In the genomic region with DNA sequence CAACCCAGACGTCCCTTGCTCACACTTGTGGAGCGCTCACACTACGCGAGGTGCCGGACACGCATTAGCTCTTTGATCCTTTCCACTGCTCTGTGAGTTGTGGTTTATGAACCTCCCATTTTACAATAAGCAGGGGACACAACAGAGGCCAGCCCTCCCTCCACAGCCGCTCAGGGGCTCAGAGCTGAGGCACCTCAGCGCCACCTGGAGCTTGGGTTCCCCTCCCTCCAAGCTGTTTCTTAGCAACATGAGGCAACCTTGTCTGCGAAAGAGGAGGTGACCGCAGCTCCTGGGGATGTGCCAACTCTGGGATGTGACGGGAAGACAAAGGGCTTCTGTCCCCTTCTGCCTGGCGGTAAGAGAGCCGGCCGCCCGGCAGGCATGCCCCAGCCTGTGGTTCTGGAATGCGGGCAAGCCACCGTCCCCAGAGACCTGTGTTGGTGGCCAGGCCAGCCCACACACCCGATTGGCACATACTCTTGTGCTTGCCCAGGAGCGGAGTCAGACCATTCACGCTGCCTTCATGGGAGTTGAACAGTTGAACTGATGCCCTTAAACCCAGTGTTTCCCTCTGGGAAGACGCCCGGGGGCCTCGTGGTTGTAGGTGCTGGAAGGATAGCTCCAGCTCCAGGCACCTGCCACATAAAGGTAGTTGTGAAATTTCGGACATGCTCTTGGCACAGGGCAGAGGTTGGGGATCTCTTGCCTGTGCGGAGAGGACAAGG, we compare ENCODE assay signal across 1 cellular context.
TF ChIP-seq lines count a peak whose summit lies in the region.

No MANE protein-coding gene starts in this region.

TF ChIP-seq in HEK293, 187 proteins besides CTCF, POLR2A, EP300 and RAD21 (continued from another document and continues in another):
- TF ChIP-seq, protein P1, sequence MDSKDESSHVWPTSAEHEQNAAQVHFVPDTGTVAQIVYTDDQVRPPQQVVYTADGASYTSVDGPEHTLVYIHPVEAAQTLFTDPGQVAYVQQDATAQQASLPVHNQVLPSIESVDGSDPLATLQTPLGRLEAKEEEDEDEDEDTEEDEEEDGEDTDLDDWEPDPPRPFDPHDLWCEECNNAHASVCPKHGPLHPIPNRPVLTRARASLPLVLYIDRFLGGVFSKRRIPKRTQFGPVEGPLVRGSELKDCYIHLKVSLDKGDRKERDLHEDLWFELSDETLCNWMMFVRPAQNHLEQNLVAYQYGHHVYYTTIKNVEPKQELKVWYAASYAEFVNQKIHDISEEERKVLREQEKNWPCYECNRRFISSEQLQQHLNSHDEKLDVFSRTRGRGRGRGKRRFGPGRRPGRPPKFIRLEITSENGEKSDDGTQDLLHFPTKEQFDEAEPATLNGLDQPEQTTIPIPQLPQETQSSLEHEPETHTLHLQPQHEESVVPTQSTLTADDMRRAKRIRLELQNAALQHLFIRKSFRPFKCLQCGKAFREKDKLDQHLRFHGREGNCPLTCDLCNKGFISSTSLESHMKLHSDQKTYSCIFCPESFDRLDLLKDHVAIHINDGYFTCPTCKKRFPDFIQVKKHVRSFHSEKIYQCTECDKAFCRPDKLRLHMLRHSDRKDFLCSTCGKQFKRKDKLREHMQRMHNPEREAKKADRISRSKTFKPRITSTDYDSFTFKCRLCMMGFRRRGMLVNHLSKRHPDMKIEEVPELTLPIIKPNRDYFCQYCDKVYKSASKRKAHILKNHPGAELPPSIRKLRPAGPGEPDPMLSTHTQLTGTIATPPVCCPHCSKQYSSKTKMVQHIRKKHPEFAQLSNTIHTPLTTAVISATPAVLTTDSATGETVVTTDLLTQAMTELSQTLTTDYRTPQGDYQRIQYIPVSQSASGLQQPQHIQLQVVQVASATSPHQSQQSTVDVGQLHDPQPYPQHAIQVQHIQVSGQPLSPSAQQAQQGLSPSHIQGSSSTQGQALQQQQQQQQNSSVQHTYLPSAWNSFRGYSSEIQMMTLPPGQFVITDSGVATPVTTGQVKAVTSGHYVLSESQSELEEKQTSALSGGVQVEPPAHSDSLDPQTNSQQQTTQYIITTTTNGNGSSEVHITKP (tag by site-specific recombination; IDR thresholded peaks at IDR 0.05) = peak; percentile 95
- TF ChIP-seq, protein P2, sequence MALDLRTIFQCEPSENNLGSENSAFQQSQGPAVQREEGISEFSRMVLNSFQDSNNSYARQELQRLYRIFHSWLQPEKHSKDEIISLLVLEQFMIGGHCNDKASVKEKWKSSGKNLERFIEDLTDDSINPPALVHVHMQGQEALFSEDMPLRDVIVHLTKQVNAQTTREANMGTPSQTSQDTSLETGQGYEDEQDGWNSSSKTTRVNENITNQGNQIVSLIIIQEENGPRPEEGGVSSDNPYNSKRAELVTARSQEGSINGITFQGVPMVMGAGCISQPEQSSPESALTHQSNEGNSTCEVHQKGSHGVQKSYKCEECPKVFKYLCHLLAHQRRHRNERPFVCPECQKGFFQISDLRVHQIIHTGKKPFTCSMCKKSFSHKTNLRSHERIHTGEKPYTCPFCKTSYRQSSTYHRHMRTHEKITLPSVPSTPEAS (tag by site-specific recombination; IDR thresholded peaks at IDR 0.05) = no peak
- TF ChIP-seq ZSCAN16 (tag by site-specific recombination; IDR thresholded peaks at IDR 0.05) (no peak), ZNF433 (tag by site-specific recombination; IDR thresholded peaks at IDR 0.05; ENCODE audit: low read depth) (no peak), ZBTB21 (tag by site-specific recombination; IDR thresholded peaks at IDR 0.05) (no peak), ZNF426 (tag by site-specific recombination; IDR thresholded peaks at IDR 0.05) (no peak), ZNF394 (tag by site-specific recombination; IDR thresholded peaks at IDR 0.05; ENCODE audit: borderline replicate concordance) (no peak; the same call in 1 of the 2 replicates), ZNF248 (tag by site-specific recombination; IDR thresholded peaks at IDR 0.05) (no peak), ZNF239 (tag by site-specific recombination; IDR thresholded peaks at IDR 0.05) (no peak), ZNF48 (tag by site-specific recombination; IDR thresholded peaks at IDR 0.05) (no peak), ZNF157 (tag by site-specific recombination; IDR thresholded peaks at IDR 0.05) (no peak), ZNF560 (tag by site-specific recombination; IDR thresholded peaks at IDR 0.05; ENCODE audit: borderline replicate concordance) (no peak), TCF7L2 (IDR thresholded peaks at IDR 0.05; ENCODE audit: borderline replicate concordance, low read depth, low read length) (no peak), ZNF404 (tag by site-specific recombination; IDR thresholded peaks at IDR 0.05) (no peak), ZSCAN30 (tag by site-specific recombination; IDR thresholded peaks at IDR 0.05) (no peak), ZNF214 (tag by site-specific recombination; IDR thresholded peaks at IDR 0.05; ENCODE audit: borderline replicate concordance) (no peak), ZNF830 (tag by site-specific recombination; IDR thresholded peaks at IDR 0.05; ENCODE audit: low read depth) (no peak), ZNF658 (tag by site-specific recombination; IDR thresholded peaks at IDR 0.05) (no peak), ZNF132 (tag by site-specific recombination; IDR thresholded peaks at IDR 0.05; ENCODE audit: borderline replicate concordance) (no peak), ZNF391 (tag by site-specific recombination; IDR thresholded peaks at IDR 0.05; ENCODE audit: borderline replicate concordance, low read depth) (no peak), SP2 (tag by site-specific recombination; IDR thresholded peaks at IDR 0.05) (no peak), ZFP37 (tag by site-specific recombination; IDR thresholded peaks at IDR 0.05) (no peak), ZNF776 (tag by site-specific recombination; IDR thresholded peaks at IDR 0.05; ENCODE audit: borderline replicate concordance) (no peak), ZNF677 (tag by site-specific recombination; IDR thresholded peaks at IDR 0.05) (no peak), ZNF175 (tag by site-specific recombination; IDR thresholded peaks at IDR 0.05) (no peak), ZNF202 (tag by site-specific recombination; IDR thresholded peaks at IDR 0.05; ENCODE audit: borderline replicate concordance) (no peak), ZNF624 (tag by site-specific recombination; IDR thresholded peaks at IDR 0.05) (peak; percentile 97), HOXC10 (CRISPR knock-in tag; IDR thresholded peaks at IDR 0.05) (no peak), KLF1 (tag by site-specific recombination; IDR thresholded peaks at IDR 0.05) (no peak), ZNF585B (tag by site-specific recombination; IDR thresholded peaks at IDR 0.05) (no peak), SALL2 (tag by site-specific recombination; IDR thresholded peaks at IDR 0.05; ENCODE audit: borderline replicate concordance) (no peak), MEIS1 (CRISPR knock-in tag; IDR thresholded peaks at IDR 0.05; ENCODE audit: borderline replicate concordance) (no peak), ZBTB17 (tag by site-specific recombination; IDR thresholded peaks at IDR 0.05) (no peak)
- TF ChIP-seq, protein P3, sequence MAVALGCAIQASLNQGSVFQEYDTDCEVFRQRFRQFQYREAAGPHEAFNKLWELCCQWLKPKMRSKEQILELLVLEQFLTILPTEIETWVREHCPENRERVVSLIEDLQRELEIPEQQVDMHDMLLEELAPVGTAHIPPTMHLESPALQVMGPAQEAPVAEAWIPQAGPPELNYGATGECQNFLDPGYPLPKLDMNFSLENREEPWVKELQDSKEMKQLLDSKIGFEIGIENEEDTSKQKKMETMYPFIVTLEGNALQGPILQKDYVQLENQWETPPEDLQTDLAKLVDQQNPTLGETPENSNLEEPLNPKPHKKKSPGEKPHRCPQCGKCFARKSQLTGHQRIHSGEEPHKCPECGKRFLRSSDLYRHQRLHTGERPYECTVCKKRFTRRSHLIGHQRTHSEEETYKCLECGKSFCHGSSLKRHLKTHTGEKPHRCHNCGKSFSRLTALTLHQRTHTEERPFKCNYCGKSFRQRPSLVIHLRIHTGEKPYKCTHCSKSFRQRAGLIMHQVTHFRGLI (tag by site-specific recombination; IDR thresholded peaks at IDR 0.05) = no peak
- TF ChIP-seq, protein P4, sequence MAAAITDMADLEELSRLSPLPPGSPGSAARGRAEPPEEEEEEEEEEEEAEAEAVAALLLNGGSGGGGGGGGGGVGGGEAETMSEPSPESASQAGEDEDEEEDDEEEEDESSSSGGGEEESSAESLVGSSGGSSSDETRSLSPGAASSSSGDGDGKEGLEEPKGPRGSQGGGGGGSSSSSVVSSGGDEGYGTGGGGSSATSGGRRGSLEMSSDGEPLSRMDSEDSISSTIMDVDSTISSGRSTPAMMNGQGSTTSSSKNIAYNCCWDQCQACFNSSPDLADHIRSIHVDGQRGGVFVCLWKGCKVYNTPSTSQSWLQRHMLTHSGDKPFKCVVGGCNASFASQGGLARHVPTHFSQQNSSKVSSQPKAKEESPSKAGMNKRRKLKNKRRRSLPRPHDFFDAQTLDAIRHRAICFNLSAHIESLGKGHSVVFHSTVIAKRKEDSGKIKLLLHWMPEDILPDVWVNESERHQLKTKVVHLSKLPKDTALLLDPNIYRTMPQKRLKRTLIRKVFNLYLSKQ (tag by site-specific recombination; IDR thresholded peaks at IDR 0.05; ENCODE audit: borderline replicate concordance) = no peak
- TF ChIP-seq, protein P5, sequence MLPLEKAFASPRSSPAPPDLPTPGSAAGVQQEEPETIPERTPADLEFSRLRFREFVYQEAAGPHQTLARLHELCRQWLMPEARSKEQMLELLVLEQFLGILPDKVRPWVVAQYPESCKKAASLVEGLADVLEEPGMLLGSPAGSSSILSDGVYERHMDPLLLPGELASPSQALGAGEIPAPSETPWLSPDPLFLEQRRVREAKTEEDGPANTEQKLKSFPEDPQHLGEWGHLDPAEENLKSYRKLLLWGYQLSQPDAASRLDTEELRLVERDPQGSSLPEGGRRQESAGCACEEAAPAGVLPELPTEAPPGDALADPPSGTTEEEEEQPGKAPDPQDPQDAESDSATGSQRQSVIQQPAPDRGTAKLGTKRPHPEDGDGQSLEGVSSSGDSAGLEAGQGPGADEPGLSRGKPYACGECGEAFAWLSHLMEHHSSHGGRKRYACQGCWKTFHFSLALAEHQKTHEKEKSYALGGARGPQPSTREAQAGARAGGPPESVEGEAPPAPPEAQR (tag by site-specific recombination; IDR thresholded peaks at IDR 0.05) = no peak
- TF ChIP-seq, protein P6, sequence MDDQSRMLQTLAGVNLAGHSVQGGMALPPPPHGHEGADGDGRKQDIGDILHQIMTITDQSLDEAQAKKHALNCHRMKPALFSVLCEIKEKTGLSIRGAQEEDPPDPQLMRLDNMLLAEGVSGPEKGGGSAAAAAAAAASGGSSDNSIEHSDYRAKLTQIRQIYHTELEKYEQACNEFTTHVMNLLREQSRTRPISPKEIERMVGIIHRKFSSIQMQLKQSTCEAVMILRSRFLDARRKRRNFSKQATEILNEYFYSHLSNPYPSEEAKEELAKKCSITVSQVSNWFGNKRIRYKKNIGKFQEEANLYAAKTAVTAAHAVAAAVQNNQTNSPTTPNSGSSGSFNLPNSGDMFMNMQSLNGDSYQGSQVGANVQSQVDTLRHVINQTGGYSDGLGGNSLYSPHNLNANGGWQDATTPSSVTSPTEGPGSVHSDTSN (CRISPR knock-in tag; IDR thresholded peaks at IDR 0.05) = no peak
- TF ChIP-seq, protein P7, sequence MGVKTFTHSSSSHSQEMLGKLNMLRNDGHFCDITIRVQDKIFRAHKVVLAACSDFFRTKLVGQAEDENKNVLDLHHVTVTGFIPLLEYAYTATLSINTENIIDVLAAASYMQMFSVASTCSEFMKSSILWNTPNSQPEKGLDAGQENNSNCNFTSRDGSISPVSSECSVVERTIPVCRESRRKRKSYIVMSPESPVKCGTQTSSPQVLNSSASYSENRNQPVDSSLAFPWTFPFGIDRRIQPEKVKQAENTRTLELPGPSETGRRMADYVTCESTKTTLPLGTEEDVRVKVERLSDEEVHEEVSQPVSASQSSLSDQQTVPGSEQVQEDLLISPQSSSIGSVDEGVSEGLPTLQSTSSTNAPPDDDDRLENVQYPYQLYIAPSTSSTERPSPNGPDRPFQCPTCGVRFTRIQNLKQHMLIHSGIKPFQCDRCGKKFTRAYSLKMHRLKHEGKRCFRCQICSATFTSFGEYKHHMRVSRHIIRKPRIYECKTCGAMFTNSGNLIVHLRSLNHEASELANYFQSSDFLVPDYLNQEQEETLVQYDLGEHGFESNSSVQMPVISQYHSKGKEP (tag by site-specific recombination; IDR thresholded peaks at IDR 0.05) = no peak
- TF ChIP-seq, protein P8, sequence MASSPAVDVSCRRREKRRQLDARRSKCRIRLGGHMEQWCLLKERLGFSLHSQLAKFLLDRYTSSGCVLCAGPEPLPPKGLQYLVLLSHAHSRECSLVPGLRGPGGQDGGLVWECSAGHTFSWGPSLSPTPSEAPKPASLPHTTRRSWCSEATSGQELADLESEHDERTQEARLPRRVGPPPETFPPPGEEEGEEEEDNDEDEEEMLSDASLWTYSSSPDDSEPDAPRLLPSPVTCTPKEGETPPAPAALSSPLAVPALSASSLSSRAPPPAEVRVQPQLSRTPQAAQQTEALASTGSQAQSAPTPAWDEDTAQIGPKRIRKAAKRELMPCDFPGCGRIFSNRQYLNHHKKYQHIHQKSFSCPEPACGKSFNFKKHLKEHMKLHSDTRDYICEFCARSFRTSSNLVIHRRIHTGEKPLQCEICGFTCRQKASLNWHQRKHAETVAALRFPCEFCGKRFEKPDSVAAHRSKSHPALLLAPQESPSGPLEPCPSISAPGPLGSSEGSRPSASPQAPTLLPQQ (tag by site-specific recombination; IDR thresholded peaks at IDR 0.05) = no peak
- TF ChIP-seq, protein P9, sequence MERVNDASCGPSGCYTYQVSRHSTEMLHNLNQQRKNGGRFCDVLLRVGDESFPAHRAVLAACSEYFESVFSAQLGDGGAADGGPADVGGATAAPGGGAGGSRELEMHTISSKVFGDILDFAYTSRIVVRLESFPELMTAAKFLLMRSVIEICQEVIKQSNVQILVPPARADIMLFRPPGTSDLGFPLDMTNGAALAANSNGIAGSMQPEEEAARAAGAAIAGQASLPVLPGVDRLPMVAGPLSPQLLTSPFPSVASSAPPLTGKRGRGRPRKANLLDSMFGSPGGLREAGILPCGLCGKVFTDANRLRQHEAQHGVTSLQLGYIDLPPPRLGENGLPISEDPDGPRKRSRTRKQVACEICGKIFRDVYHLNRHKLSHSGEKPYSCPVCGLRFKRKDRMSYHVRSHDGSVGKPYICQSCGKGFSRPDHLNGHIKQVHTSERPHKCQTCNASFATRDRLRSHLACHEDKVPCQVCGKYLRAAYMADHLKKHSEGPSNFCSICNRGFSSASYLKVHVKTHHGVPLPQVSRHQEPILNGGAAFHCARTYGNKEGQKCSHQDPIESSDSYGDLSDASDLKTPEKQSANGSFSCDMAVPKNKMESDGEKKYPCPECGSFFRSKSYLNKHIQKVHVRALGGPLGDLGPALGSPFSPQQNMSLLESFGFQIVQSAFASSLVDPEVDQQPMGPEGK (tag by site-specific recombination; IDR thresholded peaks at IDR 0.05) = peak; percentile 62
- TF ChIP-seq, protein P10, sequence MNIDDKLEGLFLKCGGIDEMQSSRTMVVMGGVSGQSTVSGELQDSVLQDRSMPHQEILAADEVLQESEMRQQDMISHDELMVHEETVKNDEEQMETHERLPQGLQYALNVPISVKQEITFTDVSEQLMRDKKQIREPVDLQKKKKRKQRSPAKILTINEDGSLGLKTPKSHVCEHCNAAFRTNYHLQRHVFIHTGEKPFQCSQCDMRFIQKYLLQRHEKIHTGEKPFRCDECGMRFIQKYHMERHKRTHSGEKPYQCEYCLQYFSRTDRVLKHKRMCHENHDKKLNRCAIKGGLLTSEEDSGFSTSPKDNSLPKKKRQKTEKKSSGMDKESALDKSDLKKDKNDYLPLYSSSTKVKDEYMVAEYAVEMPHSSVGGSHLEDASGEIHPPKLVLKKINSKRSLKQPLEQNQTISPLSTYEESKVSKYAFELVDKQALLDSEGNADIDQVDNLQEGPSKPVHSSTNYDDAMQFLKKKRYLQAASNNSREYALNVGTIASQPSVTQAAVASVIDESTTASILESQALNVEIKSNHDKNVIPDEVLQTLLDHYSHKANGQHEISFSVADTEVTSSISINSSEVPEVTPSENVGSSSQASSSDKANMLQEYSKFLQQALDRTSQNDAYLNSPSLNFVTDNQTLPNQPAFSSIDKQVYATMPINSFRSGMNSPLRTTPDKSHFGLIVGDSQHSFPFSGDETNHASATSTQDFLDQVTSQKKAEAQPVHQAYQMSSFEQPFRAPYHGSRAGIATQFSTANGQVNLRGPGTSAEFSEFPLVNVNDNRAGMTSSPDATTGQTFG (tag by site-specific recombination; IDR thresholded peaks at IDR 0.05; ENCODE audit: borderline replicate concordance) = no peak
